ENCODE assay signal across 8 cellular contexts in genomic region chr1:244461254-244462071, GRCh38. TPM values are rescaled to one million over a fixed set of nuclear protein-coding genes. Genes with fewer than 3 reads are reported as not detected.
DNase-seq lines count a peak whose midpoint lies in the region; ATAC-seq and TF ChIP-seq lines count a peak whose summit lies in the region.

TSS of gene CATSPERE (plus strand) at chr1:244461273. CDS start at chr1:244461430, 157 bp downstream.

- no peak for TF ChIP-seq EP300 in upper lobe of left lung (IDR thresholded peaks at IDR 0.05)

- H3K4me1 Mint-ChIP-seq in progenitor cell of endocrine pancreas (ENCODE audit: low read depth), result peaks cover 3% of the 10 kb centered on the region

- H3K27me3 ChIP-seq in Karpas-422 (ENCODE audit: low read length) (no peaks in the 10 kb centered on the region), right cardiac atrium (ENCODE audit: control insufficient read depth, insufficient read depth) (no peaks in the 10 kb centered on the region), upper lobe of left lung (no peaks in the 10 kb centered on the region)

- WGBS in right cardiac atrium, result 16% methylated on average over 60 of the region's 60 CpGs
- 22 to 27% methylated on average over 34 to 44 of the region's 60 CpGs for WGBS in upper lobe of left lung, 2 donors

- no peak within 1 kb of the TSS for H3K27ac ChIP-seq in Karpas-422 (ENCODE audit: low read length)
- peak within 1 kb of the TSS; percentile 86 for H3K27ac ChIP-seq in right cardiac atrium (ENCODE audit: low read length)
- H3K27ac ChIP-seq in upper lobe of left lung, result peak within 1 kb of the TSS; percentile 84 to 91 (median 90)

- H4K20me1 ChIP-seq in Karpas-422 (ENCODE audit: insufficient read depth, low read depth, low read length), result no peaks in the 10 kb centered on the region

- peaks cover 8% of the 10 kb centered on the region for H3K9me3 Mint-ChIP-seq in progenitor cell of endocrine pancreas (ENCODE audit: low read depth)

- no peaks in the 10 kb centered on the region for H3K9me2 ChIP-seq in Karpas-422 (replicated peaks; ENCODE audit: insufficient read depth, low read length)

- peak; percentile 9 to 91 (median 72) for TF ChIP-seq POLR2A in upper lobe of left lung (IDR thresholded peaks at IDR 0.05)

- TF ChIP-seq CTCF in progenitor cell of endocrine pancreas (IDR thresholded peaks at IDR 0.05; ENCODE audit: unreplicated experiment) (no peak), upper lobe of left lung (IDR thresholded peaks at IDR 0.05) (peak in 3 of 6 experiments; percentile 3 to 13 (median 10))

- peak within 1 kb of the TSS; percentile 91 for H3K27ac Mint-ChIP-seq in progenitor cell of endocrine pancreas

- peak within 1 kb of the TSS; percentile 85 for H3K4me2 ChIP-seq in Karpas-422 (ENCODE audit: low read depth, low read length, poor library complexity, severe bottlenecking)

- peak within 1 kb of the TSS; percentile 76 for H3K4me3 Mint-ChIP-seq in progenitor cell of endocrine pancreas (ENCODE audit: low read depth)

- peaks cover 8% of the 10 kb centered on the region for H3K36me3 Mint-ChIP-seq in progenitor cell of endocrine pancreas (ENCODE audit: insufficient read depth)

- H3K4me1 ChIP-seq in Karpas-422 (ENCODE audit: low read length) (peaks cover 17% of the 10 kb centered on the region), right cardiac atrium (ENCODE audit: control insufficient read depth, insufficient read depth, low read length) (no peaks in the 10 kb centered on the region), upper lobe of left lung (peaks cover 7 to 9% (median 8%) of the 10 kb centered on the region in 4 donors)

- no peaks in the 10 kb centered on the region for H3K9me3 ChIP-seq in Karpas-422 (ENCODE audit: low read length)
- no peaks in the 10 kb centered on the region for H3K9me3 ChIP-seq in right cardiac atrium (ENCODE audit: control insufficient read depth, low read length)
- no peaks in the 10 kb centered on the region for H3K9me3 ChIP-seq in upper lobe of left lung

- intact Hi-C loops in right cardiac atrium (cut with DNase I), result no loop called here

- H3K36me3 ChIP-seq in Karpas-422 (ENCODE audit: insufficient read depth, low read length) (no peaks in the 10 kb centered on the region), upper lobe of left lung (no peaks in the 10 kb centered on the region)

- no peaks in the 10 kb centered on the region for H3K27me3 Mint-ChIP-seq in progenitor cell of endocrine pancreas

- H3K4me3 ChIP-seq in Karpas-422 (ENCODE audit: low read length) (peak within 1 kb of the TSS; percentile 66), right cardiac atrium (ENCODE audit: low read length) (peak within 1 kb of the TSS; percentile 58), upper lobe of left lung (peak within 1 kb of the TSS; percentile 18 to 58 (median 54))

- H2AFZ ChIP-seq in Karpas-422 (ENCODE audit: low read length), result peak within 1 kb of the TSS; percentile 76

- H3K79me2 ChIP-seq in Karpas-422 (ENCODE audit: low read length), result no peaks in the 10 kb centered on the region

- H3K9ac ChIP-seq in Karpas-422 (ENCODE audit: low read length), result peak within 1 kb of the TSS; percentile 62

- ATAC-seq in GM21619 (IDR thresholded peaks at IDR 0.05; ENCODE audit: unreplicated experiment) (peak; percentile 96), right cardiac atrium (peak; percentile 99 to 100), upper lobe of left lung (ENCODE audit: low FRiP score in 2 of 2) (peak; percentile 98 to 99)

- peak; percentile 87 for DNase-seq in Daoy (ENCODE audit: low read depth)
- DNase-seq in Karpas-422, result peak; percentile 92
- peak; percentile 36 to 69 for DNase-seq in SW 1271 (lab: John Stamatoyannopoulos, UW)
- peak in 55 of 58 donors; percentile 24 to 85 (median 68) for DNase-seq in anterior cingulate cortex (lab: John Stamatoyannopoulos, UW)
- peak; percentile 95 to 98 (median 97) for DNase-seq in right cardiac atrium
- peak; percentile 78 for DNase-seq in progenitor cell of endocrine pancreas (ENCODE audit: low spot score, unreplicated experiment)
- peak; percentile 92 to 98 for DNase-seq in upper lobe of left lung

RNA-seq across cellular contexts. Expression of gene CATSPERE, which starts in this region (rescaled TPM):
- total RNA-seq in Daoy (2014; rRNA removed; shearing (Covaris generic)), result 0.17 TPM in 1 of 2 replicates, not detected in the other
- total RNA-seq in Karpas-422 (2014; rRNA removed; shearing (Covaris generic); ENCODE audit: low replicate concordance), result 0.26 TPM in 1 of 2 replicates, not detected in the other
- total RNA-seq in right cardiac atrium (under 1 TPM; 0.41 to 0.82 (median 0.55) TPM), progenitor cell of endocrine pancreas (1.8 and 2.0 TPM in 2 replicates), upper lobe of left lung (1 to 10 TPM in 4 of 6 donors, under 1 TPM in 1, not detected in 1; 0.91 to 2.4 (median 1.4) TPM)
- polyA plus RNA-seq in right cardiac atrium, result 0.18 TPM

Comparison
In these comparisons a context has a peak if more than half of its experiments do, and no peak if none do; other contexts are left out.
1. Peak in DNase-seq in Daoy; RNA of the gene not detected or under 1 TPM.
2. Peak in DNase-seq, H3K4me3 ChIP-seq, H3K9ac ChIP-seq and H3K4me2 ChIP-seq in Karpas-422; RNA of the gene not detected or under 1 TPM.
3. Peak in DNase-seq, ATAC-seq, H3K4me3 ChIP-seq and H3K27ac ChIP-seq in right cardiac atrium; RNA of the gene not detected or under 1 TPM.